Comparison of ENCODE assay signal across 11 cellular contexts in genomic region chr18:12287131-12287681, GRCh38. TPM values are rescaled to one million over a fixed set of nuclear protein-coding genes. Genes with fewer than 3 reads are reported as not detected.
DNase-seq lines count a peak whose midpoint lies in the region; ATAC-seq and TF ChIP-seq lines count a peak whose summit lies in the region.
"Had no signal": no experiment of that assay in that cellular context is flagged by ENCODE, and none has a peak within 500 bp of the region (broad histone marks: within the 10 kb centered on the region; RNA-seq: fewer than 3 reads in every experiment).

No MANE protein-coding gene starts in this region.

- H4K20me1 ChIP-seq in smooth muscle cell (ENCODE audit: low read depth) = no peaks in the 10 kb centered on the region

- no peaks in the 10 kb centered on the region for H3K36me3 Mint-ChIP-seq in activated CD4-positive, alpha-beta memory T cell treated with anti-CD3 and anti-CD28 coated beads for 36 hours

- no peak overlapping the region for H3K4me3 Mint-ChIP-seq in activated CD4-positive, alpha-beta memory T cell treated with anti-CD3 and anti-CD28 coated beads for 36 hours

- H3K27me3 ChIP-seq in HUES6 (ENCODE audit: control insufficient read depth, insufficient read depth, low read length) = peaks cover 35% of the 10 kb centered on the region
- no peaks in the 10 kb centered on the region for H3K27me3 ChIP-seq in smooth muscle cell (ENCODE audit: low read depth)

- peak overlapping the region; percentile 39 for H2AFZ ChIP-seq in smooth muscle cell (ENCODE audit: low read depth)

- no peaks in the 10 kb centered on the region for H3K79me2 ChIP-seq in smooth muscle cell (ENCODE audit: low read depth)

- H3K4me1 ChIP-seq in HUES6 (ENCODE audit: control insufficient read depth, insufficient read depth, low read length) (peaks cover 22% of the 10 kb centered on the region), smooth muscle cell (ENCODE audit: low read depth) (peaks cover 11% of the 10 kb centered on the region)

- H3K9me3 ChIP-seq in HUES6 (ENCODE audit: control insufficient read depth, insufficient read depth, low read depth, low read length) (no peaks in the 10 kb centered on the region), smooth muscle cell (replicated peaks; ENCODE audit: low read depth) (no peaks in the 10 kb centered on the region)

- DNase-seq in coronary artery (ENCODE audit: low spot score) (peak; percentile 73), left lobe of liver (ENCODE audit: low spot score) (no peak), smooth muscle cell (lab: John Stamatoyannopoulos, UW; ENCODE audit: unreplicated experiment) (no peak), NCI-H1048 (lab: John Stamatoyannopoulos, UW) (no peak), epidermal melanocyte (ENCODE audit: insufficient read length, low spot score) (no peak)
- no peak for DNase-seq in activated CD4-positive, alpha-beta memory T cell treated with anti-CD3 and anti-CD28 coated beads for 36 hours
- DNase-seq: KBM-7; stimulated activated CD4-positive, alpha-beta T cell treated with anti-CD3 and anti-CD28 coated beads, Interleukin-4, amount 100 ng/mL, for 1 hour had no signal

- H3K36me3 ChIP-seq in HUES6 (ENCODE audit: control insufficient read depth, insufficient read depth, low read length) (no peaks in the 10 kb centered on the region), smooth muscle cell (ENCODE audit: low read depth) (no peaks in the 10 kb centered on the region)

- H3K9me3 Mint-ChIP-seq in activated CD4-positive, alpha-beta memory T cell treated with anti-CD3 and anti-CD28 coated beads for 36 hours = no peaks in the 10 kb centered on the region

- H3K9ac ChIP-seq in HUES6 (ENCODE audit: low read length) = peak overlapping the region; percentile 68
- H3K9ac ChIP-seq in smooth muscle cell (ENCODE audit: low read depth) = peak overlapping the region; percentile 77

- intact Hi-C loops in activated CD4-positive, alpha-beta memory T cell treated with anti-CD3 and anti-CD28 coated beads for 36 hours (cut with micrococcal nuclease) = no loop called here

- ATAC-seq in left lobe of liver (peak; percentile 36), GM18511 (IDR thresholded peaks at IDR 0.05; ENCODE audit: unreplicated experiment) (no peak)

- H3K4me3 ChIP-seq in HUES6 (ENCODE audit: low read depth, low read length) (peak overlapping the region; percentile 88), coronary artery (peak overlapping the region; percentile 81), smooth muscle cell (peak overlapping the region; percentile 55)

- WGBS in smooth muscle cell (ENCODE audit: low lambda C conversion rate) = 24% methylated on average over 35 of the region's 37 CpGs

- peaks cover 13% of the 10 kb centered on the region for H3F3A ChIP-seq in smooth muscle cell (ENCODE audit: low read depth)

- CTCF ChIA-PET in activated CD4-positive, alpha-beta memory T cell treated with anti-CD3 and anti-CD28 coated beads for 36 hours (lab: Charles Lee) = interaction anchor here (1.2 kb wide), 1 partner anchor 15 kb away, joined by 4 read pairs; no protein-coding TSS in a partner anchor

- no peak overlapping the region for H3K27ac ChIP-seq in HUES6 (ENCODE audit: low read depth, low read length)
- peak overlapping the region; percentile 77 to 90 for H3K27ac ChIP-seq in coronary artery
- peak overlapping the region; percentile 80 for H3K27ac ChIP-seq in smooth muscle cell (ENCODE audit: low read depth)

- H3K4me1 Mint-ChIP-seq in activated CD4-positive, alpha-beta memory T cell treated with anti-CD3 and anti-CD28 coated beads for 36 hours (ENCODE audit: low read depth) = peaks cover 2% of the 10 kb centered on the region

- no peak overlapping the region for H3K27ac Mint-ChIP-seq in activated CD4-positive, alpha-beta memory T cell treated with anti-CD3 and anti-CD28 coated beads for 36 hours

- TF ChIP-seq CTCF in coronary artery (IDR thresholded peaks at IDR 0.05) = no peak
- TF ChIP-seq CTCF in smooth muscle cell (IDR thresholded peaks at IDR 0.05; ENCODE audit: borderline replicate concordance, insufficient read depth, poor library complexity, severe bottlenecking) = no peak

- H3K4me2 ChIP-seq in smooth muscle cell = peak overlapping the region; percentile 87

- POLR2A ChIA-PET in activated CD4-positive, alpha-beta memory T cell treated with anti-CD3 and anti-CD28 coated beads for 36 hours (lab: Charles Lee) = no interaction called here

- H3K27me3 Mint-ChIP-seq in activated CD4-positive, alpha-beta memory T cell treated with anti-CD3 and anti-CD28 coated beads for 36 hours = peaks cover 48% of the 10 kb centered on the region

RNA-seq across cellular contexts. Expression of gene TUBB6, which starts 20.8 kb away (rescaled TPM):
- total RNA-seq in left lobe of liver = 5.2 TPM
- 344 and 460 TPM in 2 replicates for total RNA-seq in smooth muscle cell
- polyA plus RNA-seq in smooth muscle cell = 345 and 359 TPM in 2 replicates
- total RNA-seq in activated CD4-positive, alpha-beta memory T cell treated with anti-CD3 and anti-CD28 coated beads for 36 hours = 1 to 10 TPM; 6.7 to 7.5 TPM
- total RNA-seq: OCI-LY7 had no signal

RNA-seq across cellular contexts. Expression of gene CIDEA, which starts 33.0 kb away (rescaled TPM):
- not detected for total RNA-seq in left lobe of liver
- not detected in 2 replicates for total RNA-seq in smooth muscle cell
- polyA plus RNA-seq in smooth muscle cell = 0.30 TPM in 1 of 2 replicates, not detected in the other
- total RNA-seq in activated CD4-positive, alpha-beta memory T cell treated with anti-CD3 and anti-CD28 coated beads for 36 hours = not detected
- total RNA-seq: OCI-LY7 had no signal

Comparison
In these comparisons a context has a peak if more than half of its experiments do, and no peak if none do; other contexts are left out.
1. RNA of gene TUBB6, which starts 20.8 kb away (total RNA-seq): 344 to 460 TPM in smooth muscle cell; 6.7 to 7.5 TPM in activated CD4-positive, alpha-beta memory T cell treated with anti-CD3 and anti-CD28 coated beads for 36 hours and 5.2 TPM in left lobe of liver (single experiment); every median in the first group is over 10 times any median in the second.
2. Peak in every context shown above with its lines, with median percentiles within 50 percentile points of each other: H3K4me3 ChIP-seq.